Comparison of ENCODE assay signal across 12 cellular contexts in the genomic region with DNA sequence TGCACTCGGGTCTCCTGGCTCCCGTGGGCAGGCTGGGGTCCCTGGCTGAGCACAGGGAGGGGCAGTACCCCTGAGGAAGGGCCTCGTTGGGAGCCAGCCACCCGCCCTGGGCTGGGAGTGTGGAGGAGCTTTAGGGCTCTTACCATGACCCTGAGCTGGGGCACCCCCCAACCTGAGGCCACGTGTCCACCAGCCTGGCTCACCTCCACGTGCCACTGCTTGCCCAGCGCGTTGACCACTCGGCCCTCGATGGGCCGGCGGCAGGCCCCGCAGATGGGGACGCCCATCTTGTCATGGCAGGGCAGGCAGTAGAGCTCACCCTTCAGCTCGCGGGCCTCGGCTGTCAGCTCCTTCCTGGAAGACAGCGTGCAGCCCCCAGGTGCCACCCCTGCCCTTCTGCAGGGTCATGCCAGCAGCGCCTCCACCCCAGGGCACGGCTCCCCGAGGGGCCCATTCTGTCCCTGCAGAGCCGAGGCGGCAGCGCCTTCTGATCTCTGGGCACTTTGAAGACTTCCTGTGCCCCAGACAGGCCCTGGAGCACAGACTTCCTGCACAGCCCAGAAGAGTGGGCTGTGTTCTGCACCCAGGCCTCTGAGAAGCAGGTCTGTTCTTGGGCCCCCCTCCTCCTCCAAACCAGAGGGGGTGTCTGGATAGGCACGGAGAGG. TPM values are rescaled to one million over a fixed set of nuclear protein-coding genes. Genes with fewer than 3 reads are reported as not detected.
DNase-seq lines count a peak whose midpoint lies in the region; ATAC-seq and TF ChIP-seq lines count a peak whose summit lies in the region.
"Had no signal": no experiment of that assay in that cellular context is flagged by ENCODE, and none has a peak within 500 bp of the region (broad histone marks: within the 10 kb centered on the region; RNA-seq: fewer than 3 reads in every experiment).

No MANE protein-coding gene starts in this region.

- no peaks in the 10 kb centered on the region for H3K9me3 ChIP-seq in muscle layer of colon (ENCODE audit: low read length)
- no peaks in the 10 kb centered on the region for H3K9me3 ChIP-seq in tibial nerve
- H3K9me3 ChIP-seq: prostate gland had no signal

- H3K27ac ChIP-seq in muscle layer of colon (ENCODE audit: low read depth, low read length) = peak overlapping the region; percentile 5
- H3K27ac ChIP-seq in tibial nerve = peak overlapping the region in 3 of 4 donors; percentile 34 to 92 (median 59)
- H3K27ac ChIP-seq: prostate gland had no signal

- intact Hi-C loops in head of caudate nucleus (cut with DNase I) = no loop called here

- H3K4me1 ChIP-seq in muscle layer of colon (ENCODE audit: insufficient read depth, low read length) (peaks cover 47% of the 10 kb centered on the region), tibial nerve (peaks cover 0 to 76% (median 26%) of the 10 kb centered on the region in 4 donors)
- H3K4me1 ChIP-seq: prostate gland had no signal

- ATAC-seq in activated T-helper 17 cell treated with anti-CD3 and anti-CD28 coated beads, Interleukin-2, amount 50 U/mL, for 72 hours (replicated peaks) = peak; percentile 65

- no peak overlapping the region for H3K9ac ChIP-seq in muscle layer of colon (ENCODE audit: low read length)

- H3K27ac Mint-ChIP-seq in activated T-helper 17 cell treated with anti-CD3 and anti-CD28 coated beads, Interleukin-2, amount 50 U/mL, for 72 hours = no peak overlapping the region

- H3K4me3 ChIP-seq in muscle layer of colon (ENCODE audit: low read depth in 1 of 2, low read length in 2 of 2) = no peak overlapping the region
- H3K4me3 ChIP-seq in tibial nerve = peak overlapping the region in 1 of 4 donors; percentile 15
- H3K4me3 ChIP-seq: prostate gland had no signal

- H3K36me3 ChIP-seq in muscle layer of colon (ENCODE audit: insufficient read depth, low read length) (peaks cover 54% of the 10 kb centered on the region), tibial nerve (peaks cover 0 to 23% (median 0%) of the 10 kb centered on the region in 3 donors)
- H3K36me3 ChIP-seq: prostate gland had no signal

- no peaks in the 10 kb centered on the region for H3K27me3 Mint-ChIP-seq in activated T-helper 17 cell treated with anti-CD3 and anti-CD28 coated beads, Interleukin-2, amount 50 U/mL, for 72 hours

- H3K9me3 Mint-ChIP-seq in activated T-helper 17 cell treated with anti-CD3 and anti-CD28 coated beads, Interleukin-2, amount 50 U/mL, for 72 hours = no peaks in the 10 kb centered on the region

- 37 to 60% methylated on average over 12 to 21 of the region's 25 CpGs for WGBS in tibial nerve, 2 donors

- H3K27me3 ChIP-seq in muscle layer of colon (ENCODE audit: control insufficient read depth in 1 of 2, insufficient read depth in 2 of 2, low read length in 2 of 2) = no peaks in the 10 kb centered on the region
- no peaks in the 10 kb centered on the region for H3K27me3 ChIP-seq in tibial nerve

- H3K4me3 Mint-ChIP-seq in activated T-helper 17 cell treated with anti-CD3 and anti-CD28 coated beads, Interleukin-2, amount 50 U/mL, for 72 hours = peak overlapping the region; percentile 46

- H3K36me3 Mint-ChIP-seq in activated T-helper 17 cell treated with anti-CD3 and anti-CD28 coated beads, Interleukin-2, amount 50 U/mL, for 72 hours (ENCODE audit: low read depth) = no peaks in the 10 kb centered on the region

- no peak for TF ChIP-seq CTCF in tibial nerve (IDR thresholded peaks at IDR 0.05)

- TF ChIP-seq EP300 in tibial nerve (IDR thresholded peaks at IDR 0.05) = no peak

- peaks cover 4% of the 10 kb centered on the region for H3K4me1 Mint-ChIP-seq in activated T-helper 17 cell treated with anti-CD3 and anti-CD28 coated beads, Interleukin-2, amount 50 U/mL, for 72 hours

- TF ChIP-seq POLR2A in tibial nerve (IDR thresholded peaks at IDR 0.05) = no peak

- DNase-seq in activated T-cell treated with anti-CD3 and anti-CD28 coated beads for 1 hour (ENCODE audit: low read depth) (peak; percentile 43), activated T-cell treated with anti-CD3 and anti-CD28 coated beads for 4 hours (no peak), tibial nerve (ENCODE audit: low spot score in 2 of 2) (no peak), anterior cingulate cortex (lab: John Stamatoyannopoulos, UW) (no peak), head of caudate nucleus (no peak), mesenteric fat pad (ENCODE audit: low spot score) (no peak)
- DNase-seq: 8988T, NCI-H446 had no signal

RNA-seq across cellular contexts. Expression of a gene that starts 4.0 kb away (rescaled TPM):
- not detected for total RNA-seq in activated T-helper 17 cell treated with anti-CD3 and anti-CD28 coated beads, Interleukin-2, amount 50 U/mL, for 72 hours
- 1 to 10 TPM; 1.1 to 1.6 (median 1.2) TPM for total RNA-seq in tibial nerve
- not detected for total RNA-seq in mesenteric fat pad
- total RNA-seq: G401, prostate gland had no signal

RNA-seq across cellular contexts. Expression of a gene that starts 33.4 kb away (rescaled TPM):
- total RNA-seq in activated T-helper 17 cell treated with anti-CD3 and anti-CD28 coated beads, Interleukin-2, amount 50 U/mL, for 72 hours = 1 to 10 TPM; 2.4 to 4.8 TPM
- 100 to 1,000 TPM in 2 of 4 donors, 10 to 100 TPM in 2; 86.1 to 111 (median 98.1) TPM for total RNA-seq in tibial nerve
- total RNA-seq in mesenteric fat pad = 70.6 TPM

RNA-seq across cellular contexts. Expression of a gene that starts 59.3 kb away (rescaled TPM):
- 1 to 10 TPM; 2.5 to 2.9 TPM for total RNA-seq in activated T-helper 17 cell treated with anti-CD3 and anti-CD28 coated beads, Interleukin-2, amount 50 U/mL, for 72 hours
- total RNA-seq in tibial nerve (10 to 100 TPM; 10.7 to 13.6 (median 12.4) TPM), mesenteric fat pad (4.2 TPM)

Comparison
In these comparisons a context has a peak if more than half of its experiments do, and no peak if none do; other contexts are left out.
1. RNA of a gene that starts 33.4 kb away (total RNA-seq): 86.1 to 111 TPM in tibial nerve and 70.6 TPM in mesenteric fat pad (single experiment); 2.4 to 4.8 TPM in activated T-helper 17 cell treated with anti-CD3 and anti-CD28 coated beads, Interleukin-2, amount 50 U/mL, for 72 hours; every median in the first group is over 10 times any median in the second.